Comparison of ENCODE assay signal across 8 cellular contexts in genomic region chr12:8493084-8493483, GRCh38. TPM values are rescaled to one million over a fixed set of nuclear protein-coding genes. Genes with fewer than 3 reads are reported as not detected.
DNase-seq lines count a peak whose midpoint lies in the region; ATAC-seq and TF ChIP-seq lines count a peak whose summit lies in the region.

No MANE protein-coding gene starts in this region.

- POLR2A ChIA-PET in CD4-positive, alpha-beta T cell (lab: Charles Lee), result no interaction called here
- POLR2A ChIA-PET in activated CD4-positive, alpha-beta memory T cell treated with anti-CD3 and anti-CD28 coated beads for 36 hours (lab: Charles Lee), result interaction anchor here (0.5 to 1.4 kb wide), 3 partner anchors 152 to 173 kb away, joined by 3 to 5 read pairs (median 4); no protein-coding TSS in a partner anchor

- no peak overlapping the region for H3K4me3 ChIP-seq in smooth muscle cell

- H3K4me3 Mint-ChIP-seq in CD4-positive, alpha-beta T cell, result no peak overlapping the region
- H3K4me3 Mint-ChIP-seq in activated CD4-positive, alpha-beta memory T cell treated with anti-CD3 and anti-CD28 coated beads for 36 hours, result no peak overlapping the region

- DNase-seq in CD4-positive, alpha-beta T cell, result peak in 1 of 10 experiments; percentile 20
- peak; percentile 79 for DNase-seq in activated CD4-positive, alpha-beta memory T cell treated with anti-CD3 and anti-CD28 coated beads for 36 hours
- DNase-seq in smooth muscle cell (lab: John Stamatoyannopoulos, UW; ENCODE audit: unreplicated experiment), result no peak
- no peak for DNase-seq in LoVo (ENCODE audit: low spot score)
- DNase-seq in NCI-H1694 (lab: John Stamatoyannopoulos, UW), result no peak
- no peak for DNase-seq in NCI-H146 (lab: John Stamatoyannopoulos, UW)

- no peaks in the 10 kb centered on the region for H3K36me3 Mint-ChIP-seq in CD4-positive, alpha-beta T cell (ENCODE audit: low read depth)
- H3K36me3 Mint-ChIP-seq in activated CD4-positive, alpha-beta memory T cell treated with anti-CD3 and anti-CD28 coated beads for 36 hours, result no peaks in the 10 kb centered on the region

- peak overlapping the region; percentile 15 for H3K4me2 ChIP-seq in smooth muscle cell

- no peak for TF ChIP-seq CTCF in CD4-positive, alpha-beta T cell (IDR thresholded peaks at IDR 0.05)
- no peak for TF ChIP-seq CTCF in smooth muscle cell (IDR thresholded peaks at IDR 0.05; ENCODE audit: borderline replicate concordance, insufficient read depth, poor library complexity, severe bottlenecking)

- CTCF ChIA-PET in CD4-positive, alpha-beta T cell (lab: Charles Lee), result interaction anchor here (1.0 to 1.4 kb wide), 2 partner anchors 12 to 51 kb away, joined by 3 to 5 read pairs; no protein-coding TSS in a partner anchor
- CTCF ChIA-PET in activated CD4-positive, alpha-beta memory T cell treated with anti-CD3 and anti-CD28 coated beads for 36 hours (lab: Charles Lee), result interaction anchor here (0.7 to 1.2 kb wide), 2 partner anchors 155 to 666 kb away, joined by 3 read pairs; no protein-coding TSS in a partner anchor

- peaks cover 4% of the 10 kb centered on the region for H3F3A ChIP-seq in smooth muscle cell (ENCODE audit: low read depth)

- intact Hi-C loops in CD4-positive, alpha-beta T cell (cut with DNase I, micrococcal nuclease), result no loop called here
- intact Hi-C loops in activated CD4-positive, alpha-beta memory T cell treated with anti-CD3 and anti-CD28 coated beads for 36 hours (cut with micrococcal nuclease), result loop anchor here (1.0 to 5.0 kb wide), 3 partner anchors 47 to 459 kb away; no protein-coding TSS in a partner anchor

- H3K4me1 Mint-ChIP-seq in CD4-positive, alpha-beta T cell (ENCODE audit: low read depth), result peaks cover 24% of the 10 kb centered on the region
- H3K4me1 Mint-ChIP-seq in activated CD4-positive, alpha-beta memory T cell treated with anti-CD3 and anti-CD28 coated beads for 36 hours (ENCODE audit: low read depth), result peaks cover 24% of the 10 kb centered on the region

- H3K9me3 Mint-ChIP-seq in CD4-positive, alpha-beta T cell, result no peaks in the 10 kb centered on the region
- H3K9me3 Mint-ChIP-seq in activated CD4-positive, alpha-beta memory T cell treated with anti-CD3 and anti-CD28 coated beads for 36 hours, result peaks cover 2% of the 10 kb centered on the region

- H3K27ac Mint-ChIP-seq in CD4-positive, alpha-beta T cell, result peak overlapping the region; percentile 71
- peak overlapping the region; percentile 56 for H3K27ac Mint-ChIP-seq in activated CD4-positive, alpha-beta memory T cell treated with anti-CD3 and anti-CD28 coated beads for 36 hours

- H4K20me1 ChIP-seq in smooth muscle cell (ENCODE audit: low read depth), result no peaks in the 10 kb centered on the region

- no peaks in the 10 kb centered on the region for H3K79me2 ChIP-seq in smooth muscle cell (ENCODE audit: low read depth)

- no peaks in the 10 kb centered on the region for H3K36me3 ChIP-seq in smooth muscle cell (ENCODE audit: low read depth)

- peak overlapping the region; percentile 20 for H2AFZ ChIP-seq in smooth muscle cell (ENCODE audit: low read depth)

- H3K9ac ChIP-seq in smooth muscle cell (ENCODE audit: low read depth), result no peak overlapping the region

- peak; percentile 88 for ATAC-seq in CD4-positive, alpha-beta T cell (ENCODE audit: poor library complexity)
- ATAC-seq in GM19397 (IDR thresholded peaks at IDR 0.05; ENCODE audit: unreplicated experiment), result peak; percentile 93
- ATAC-seq in HG03354 (IDR thresholded peaks at IDR 0.05; ENCODE audit: poor library complexity, severe bottlenecking, unreplicated experiment), result peak; percentile 100

- H3K27ac ChIP-seq in CD4-positive, alpha-beta T cell (ENCODE audit: low read depth, low read length), result no peak overlapping the region
- peak overlapping the region; percentile 60 for H3K27ac ChIP-seq in smooth muscle cell (ENCODE audit: low read depth)

- no peaks in the 10 kb centered on the region for H3K27me3 Mint-ChIP-seq in CD4-positive, alpha-beta T cell
- peaks cover 3% of the 10 kb centered on the region for H3K27me3 Mint-ChIP-seq in activated CD4-positive, alpha-beta memory T cell treated with anti-CD3 and anti-CD28 coated beads for 36 hours

- H3K4me1 ChIP-seq in smooth muscle cell (ENCODE audit: low read depth), result no peaks in the 10 kb centered on the region

- WGBS in smooth muscle cell (ENCODE audit: low lambda C conversion rate), result 7% methylated on average over 2 of the region's 2 CpGs

- H3K27me3 ChIP-seq in CD4-positive, alpha-beta T cell (ENCODE audit: control insufficient read depth, insufficient read depth, low read length), result no peaks in the 10 kb centered on the region
- H3K27me3 ChIP-seq in smooth muscle cell (ENCODE audit: low read depth), result no peaks in the 10 kb centered on the region

- no peaks in the 10 kb centered on the region for H3K9me3 ChIP-seq in CD4-positive, alpha-beta T cell (ENCODE audit: control insufficient read depth, low read length)
- H3K9me3 ChIP-seq in smooth muscle cell (replicated peaks; ENCODE audit: low read depth), result no peaks in the 10 kb centered on the region

RNA-seq across cellular contexts. Expression of gene CLEC4D, which starts 20.2 kb away (rescaled TPM):
- not detected for total RNA-seq in CD4-positive, alpha-beta T cell
- total RNA-seq in activated CD4-positive, alpha-beta memory T cell treated with anti-CD3 and anti-CD28 coated beads for 36 hours, result not detected
- total RNA-seq in smooth muscle cell, result not detected in 2 replicates
- not detected in 2 replicates for polyA plus RNA-seq in smooth muscle cell

RNA-seq across cellular contexts. Expression of gene CLEC6A, which starts 37.3 kb away (rescaled TPM):
- total RNA-seq in CD4-positive, alpha-beta T cell, result not detected
- not detected for total RNA-seq in activated CD4-positive, alpha-beta memory T cell treated with anti-CD3 and anti-CD28 coated beads for 36 hours
- not detected in 2 replicates for total RNA-seq in smooth muscle cell
- polyA plus RNA-seq in smooth muscle cell, result not detected in 2 replicates

RNA-seq across cellular contexts. Expression of gene CLEC4E, which starts 47.6 kb away (rescaled TPM):
- total RNA-seq in CD4-positive, alpha-beta T cell, result not detected
- not detected for total RNA-seq in activated CD4-positive, alpha-beta memory T cell treated with anti-CD3 and anti-CD28 coated beads for 36 hours
- total RNA-seq in smooth muscle cell, result not detected in 2 replicates
- not detected in 2 replicates for polyA plus RNA-seq in smooth muscle cell
